Comparison of ENCODE assay signal across 9 cellular contexts in genomic region chr12:57199191-57199590, GRCh38. TPM values are rescaled to one million over a fixed set of nuclear protein-coding genes. Genes with fewer than 3 reads are reported as not detected.
"Had no signal": no experiment of that assay in that cellular context is flagged by ENCODE, and none has a peak within 500 bp of the region (broad histone marks: within the 10 kb centered on the region; RNA-seq: fewer than 3 reads in every experiment).

No MANE protein-coding gene starts in this region.

- DNase-seq: GDM1, GF-D8 had no signal

- H3K4me3 ChIP-seq: GM12878 had no signal

- ATAC-seq: GM12878 had no signal

- FAIRE-seq: G401.6, GM12878, GM12891, GM12892, GM18507, GM19239 had no signal

RNA-seq across cellular contexts. Expression of gene NXPH4, which starts 17.4 kb away (rescaled TPM):
- total RNA-seq: G401 had no signal

RNA-seq across cellular contexts. Expression of gene LRP1-AS, which starts 51.8 kb away (rescaled TPM):
- total RNA-seq: G401, GM12878 had no signal
- polyA plus RNA-seq: GM12878 had no signal
